ENCODE assay signal across 8 cellular contexts in genomic region chr6:108541843-108542795, GRCh38. TPM values are rescaled to one million over a fixed set of nuclear protein-coding genes. Genes with fewer than 3 reads are reported as not detected.
DNase-seq lines count a peak whose midpoint lies in the region; ATAC-seq and TF ChIP-seq lines count a peak whose summit lies in the region.

No MANE protein-coding gene starts in this region.

- POLR2A ChIA-PET in naive thymus-derived CD8-positive, alpha-beta T cell (lab: Charles Lee): interaction anchor here (1.3 to 2.2 kb wide), 3 partner anchors 17 to 531 kb away, joined by 3 to 10 read pairs (median 8); no protein-coding TSS in a partner anchor

- H3K9me3 Mint-ChIP-seq in naive thymus-derived CD8-positive, alpha-beta T cell: peaks cover 0 to 6% (median 0%) of the 10 kb centered on the region in 9 donors

- 56% methylated on average over 5 of the region's 6 CpGs for WGBS in HUES64

- H3K36me3 Mint-ChIP-seq in naive thymus-derived CD8-positive, alpha-beta T cell: peaks cover 0 to 5% (median 0%) of the 10 kb centered on the region in 3 donors

- no peaks in the 10 kb centered on the region for H3K36me3 ChIP-seq in HUES64 (ENCODE audit: insufficient read depth, low read length)

- peak overlapping the region in 8 of 10 donors; percentile 8 to 67 (median 50) for H3K4me3 Mint-ChIP-seq in naive thymus-derived CD8-positive, alpha-beta T cell

- peak; percentile 81 to 93 for ATAC-seq in naive thymus-derived CD8-positive, alpha-beta T cell

- peak overlapping the region in 2 of 10 donors; percentile 44 to 53 for H3K27ac Mint-ChIP-seq in naive thymus-derived CD8-positive, alpha-beta T cell

- no peak overlapping the region for H3K9ac ChIP-seq in HUES64 (ENCODE audit: low read depth, low read length)

- peaks cover 9% of the 10 kb centered on the region; the same call in 1 of the 2 replicates for H3K9me3 ChIP-seq in HUES64 (ENCODE audit: insufficient read depth, low read depth, low read length)

- peaks cover 4% of the 10 kb centered on the region; the same call in 1 of the 2 replicates for H3K4me1 ChIP-seq in HUES64 (ENCODE audit: insufficient read depth, low read length)

- peak; percentile 16 for TF ChIP-seq POLR2A in erythroblast (IDR thresholded peaks at IDR 0.05; ENCODE audit: low read length)

- peaks cover 9 to 23% (median 18%) of the 10 kb centered on the region in 4 donors for H3K4me1 Mint-ChIP-seq in naive thymus-derived CD8-positive, alpha-beta T cell

- no peaks in the 10 kb centered on the region for H3K27me3 ChIP-seq in HUES64 (ENCODE audit: insufficient read depth, low read length)

- peak; percentile 79 for DNase-seq in activated CD8-positive, alpha-beta memory T cell treated with anti-CD3 and anti-CD28 coated beads for 24 hours
- DNase-seq in activated CD8-positive, alpha-beta memory T cell treated with anti-CD3 and anti-CD28 coated beads, Interleukin-2, amount 50 U/mL, for 48 hours: no peak
- DNase-seq in NOMO-1 treated with dmso at 0.1 percent for 144 hours (lab: John Stamatoyannopoulos, UW; ENCODE audit: unreplicated experiment) (peak; percentile 63), activated T-cell treated with anti-CD3 and anti-CD28 coated beads for 4 hours (peak; percentile 59), erythroblast (lab: John Stamatoyannopoulos, UW) (peak; percentile 79 to 90), superior temporal gyrus (ENCODE audit: extremely low spot score) (peak; percentile 90)
- DNase-seq in naive thymus-derived CD8-positive, alpha-beta T cell: peak; percentile 49 to 86 (median 68)

- peak overlapping the region; percentile 17; the same call in 1 of the 2 replicates for H3K4me3 ChIP-seq in HUES64 (ENCODE audit: low read length)

- peaks cover 0 to 11% (median 2%) of the 10 kb centered on the region in 5 donors for H3K27me3 Mint-ChIP-seq in naive thymus-derived CD8-positive, alpha-beta T cell

- no peak overlapping the region for H3K27ac ChIP-seq in HUES64 (ENCODE audit: low read depth, low read length)

RNA-seq across cellular contexts. Expression of gene FOXO3, which starts 18.6 kb away (rescaled TPM):
- 8.5 TPM for polyA plus RNA-seq in HUES64 (2013, experiment 1 of 2)
- 8.0 TPM for polyA plus RNA-seq in HUES64 (2013, experiment 2 of 2)
- total RNA-seq in naive thymus-derived CD8-positive, alpha-beta T cell: 10 to 100 TPM; 23.2 to 24.4 TPM
- 10 to 100 TPM; 14.5 to 18.6 (median 14.7) TPM for polyA plus RNA-seq in naive thymus-derived CD8-positive, alpha-beta T cell
